In the genomic region with DNA sequence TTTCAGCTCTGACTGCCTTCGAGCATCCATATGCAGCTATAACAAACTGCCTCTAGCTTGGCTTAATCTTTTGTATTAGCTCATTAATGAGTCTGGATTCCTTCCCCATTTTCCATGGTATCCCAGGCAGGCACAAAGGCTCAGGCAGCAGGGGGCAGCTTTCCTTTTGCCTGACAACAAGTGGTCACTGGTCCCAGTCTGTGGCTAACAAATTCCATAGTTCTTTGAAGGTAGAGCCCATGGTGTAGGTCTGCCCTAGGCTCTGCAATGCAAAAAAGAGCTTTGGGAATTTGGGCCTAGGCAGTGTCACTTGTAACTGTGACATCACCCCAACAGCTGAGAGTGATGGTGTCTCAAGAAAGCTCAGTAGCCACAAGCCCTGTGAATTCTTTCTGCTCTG, we compare ENCODE assay signal across 21 cellular contexts.
DNase-seq lines count a peak whose midpoint lies in the region; ATAC-seq, FAIRE-seq and TF ChIP-seq lines count a peak whose summit lies in the region.
"Had no signal": no experiment of that assay in that cellular context is flagged by ENCODE, and none has a peak within 500 bp of the region (broad histone marks: within the 10 kb centered on the region; RNA-seq: fewer than 3 reads in every experiment).

No MANE protein-coding gene starts in this region.

- TF ChIP-seq EP300 in HepG2 (IDR thresholded peaks at IDR 0.05; ENCODE audit: low read depth in 2 of 2, low read length in 2 of 2) (no peak), HepG2 (CRISPR knock-in tag; IDR thresholded peaks at IDR 0.05; ENCODE audit: borderline replicate concordance) (no peak), H1 (IDR thresholded peaks at IDR 0.05; ENCODE audit: borderline replicate concordance in 1 of 2, low read depth in 2 of 2, low read length in 2 of 2) (no peak)

- H3K23ac ChIP-seq in H1 (ENCODE audit: insufficient read length), result no peak overlapping the region
- H3K23ac ChIP-seq in mesendoderm (ENCODE audit: low read length), result no peak overlapping the region

- no peak for TF ChIP-seq POLR2A in HepG2 (IDR thresholded peaks at IDR 0.05; ENCODE audit: insufficient read depth in 1 of 2, low read depth in 2 of 2, low read length in 2 of 2)
- TF ChIP-seq POLR2A in right lobe of liver (IDR thresholded peaks at IDR 0.05), result no peak
- no peak for TF ChIP-seq POLR2A in H1 (IDR thresholded peaks at IDR 0.05; ENCODE audit: control extremely low read depth in 1 of 2, low read depth in 2 of 2, low read length in 2 of 2)
- TF ChIP-seq POLR2A in H54 (IDR thresholded peaks at IDR 0.05; ENCODE audit: low read depth, low read length), result no peak

- WGBS in HepG2 (ENCODE audit: low lambda C conversion rate), result 100% methylated on average over 1 of the region's 1 CpG
- WGBS in right lobe of liver (ENCODE audit: insufficient coverage, low coverage, low lambda C conversion rate, missing lambda C conversion rate), result 43% methylated on average over 1 of the region's 1 CpG
- WGBS in H1 (ENCODE audit: extremely low coverage in 1 of 2, insufficient coverage in 1 of 2, insufficient read length in 1 of 2, insufficient replicate concordance in 2 of 2, low coverage in 1 of 2, low lambda C conversion rate in 2 of 2, missing lambda C conversion rate in 1 of 2), 2 experiments, result 8% methylated on average over 1 of the region's 1 CpG; no CpG with 5 or more reads in 1 of the 2 experiments
- no CpG with 5 or more reads among the region's 1 CpG for WGBS in mesendoderm (ENCODE audit: extremely low coverage, insufficient coverage, low lambda C conversion rate)

- H3K4ac ChIP-seq in H1 (replicated peaks; ENCODE audit: insufficient read length, low read depth, low read length) (no peak overlapping the region), mesendoderm (ENCODE audit: low read depth, low read length) (no peak overlapping the region)

- no peak overlapping the region for H2AK5ac ChIP-seq in H1 (ENCODE audit: low read depth, low read length)
- H2AK5ac ChIP-seq in mesendoderm (ENCODE audit: low read length), result no peak overlapping the region

- CTCF ChIA-PET in HepG2 (lab: Yijun Ruan, JAX; ENCODE audit: low intra/inter-chr PET ratio, low total read pairs), result no interaction called here
- CTCF ChIA-PET in H1 (lab: Charles Lee; ENCODE audit: partially characterized antibody), result interaction anchor here (0.9 to 1.6 kb wide), 3 partner anchors 21 to 645 kb away, joined by 3 to 6 read pairs (median 3); no protein-coding TSS in a partner anchor

- H2AFZ ChIP-seq in HepG2 (ENCODE audit: low read length), result no peak overlapping the region
- H2AFZ ChIP-seq in H1 (ENCODE audit: low read length), result no peak overlapping the region
- H2AFZ ChIP-seq: PC-9 had no signal

- H3K14ac ChIP-seq in H1 (ENCODE audit: insufficient read length), result no peak overlapping the region

- TF ChIP-seq CTCF in HepG2 (CRISPR knock-in tag; IDR thresholded peaks at IDR 0.05) (no peak), right lobe of liver (IDR thresholded peaks at IDR 0.05) (no peak), H1 (IDR thresholded peaks at IDR 0.05; ENCODE audit: control extremely low read depth in 1 of 3, insufficient read depth in 1 of 3, low read depth in 1 of 3, low read length in 3 of 3) (peak in 2 of 3 experiments; percentile 4 to 5; a peak in 2 of 4 replicates)

- H3K4me2 ChIP-seq in HepG2 (ENCODE audit: low read depth, low read length), result no peak overlapping the region
- H3K4me2 ChIP-seq in H1 (ENCODE audit: insufficient read depth in 1 of 2, low read depth in 2 of 2, low read length in 2 of 2), result peak overlapping the region in 1 of 2 experiments; percentile 6; a peak in 1 of 4 replicates
- no peak overlapping the region for H3K4me2 ChIP-seq in mesendoderm (ENCODE audit: low read length)
- H3K4me2 ChIP-seq: PC-9 had no signal

- in situ Hi-C loops in HepG2 (cut with HindIII; ENCODE audit: extremely low pct_ligation_motif_present, low pct_unique_long_range_greater_than_20kb), result no loop called here

- TF ChIP-seq RAD21 in HepG2 (CRISPR knock-in tag; IDR thresholded peaks at IDR 0.05) (no peak), H1 (IDR thresholded peaks at IDR 0.05 in 1 of 2, conservative IDR thresholded peaks at IDR 0.05 in 1 of 2; ENCODE audit: low read depth in 2 of 2, low read length in 2 of 2) (peak in 1 of 2 experiments; percentile 40; a peak in 2 of 4 replicates)

- no peak overlapping the region for H2BK5ac ChIP-seq in H1 (ENCODE audit: low read depth, low read length)
- no peak overlapping the region for H2BK5ac ChIP-seq in mesendoderm (ENCODE audit: low read length)

- H3K79me1 ChIP-seq in H1 (ENCODE audit: low read depth, low read length) (no peaks in the 10 kb centered on the region), mesendoderm (ENCODE audit: low read length) (no peaks in the 10 kb centered on the region)

- no peak overlapping the region for H3K18ac ChIP-seq in H1 (ENCODE audit: extremely low read depth, low read length)
- no peak overlapping the region for H3K18ac ChIP-seq in mesendoderm (ENCODE audit: low read length)

- no peaks in the 10 kb centered on the region for H3K27me3 ChIP-seq in HepG2 (ENCODE audit: control insufficient read depth in 1 of 2, insufficient read depth in 2 of 2, low read length in 2 of 2)
- no peaks in the 10 kb centered on the region for H3K27me3 ChIP-seq in right lobe of liver
- H3K27me3 ChIP-seq in H1 (replicated peaks in 1 of 4; ENCODE audit: control insufficient read depth in 3 of 4, extremely low read depth in 1 of 4, insufficient read depth in 3 of 4, low read length in 3 of 4), result no peaks in the 10 kb centered on the region
- no peaks in the 10 kb centered on the region for H3K27me3 ChIP-seq in mesendoderm (ENCODE audit: insufficient read depth, low read length, poor library complexity)
- H3K27me3 ChIP-seq: BE2C, SJCRH30 had no signal

- H3K9ac ChIP-seq in HepG2 (ENCODE audit: insufficient read depth, low read depth, low read length) (no peak overlapping the region), H1 (replicated peaks in 1 of 4; ENCODE audit: extremely low read depth in 1 of 4, low read depth in 3 of 4, low read length in 3 of 4) (no peak overlapping the region), mesendoderm (ENCODE audit: low read length) (no peak overlapping the region)

- H4K8ac ChIP-seq in H1 (ENCODE audit: extremely low read depth, insufficient read depth, low read length), result no peak overlapping the region
- no peak overlapping the region for H4K8ac ChIP-seq in mesendoderm (ENCODE audit: low read depth, low read length)

- intact Hi-C loops in HepG2 (cut with micrococcal nuclease; ENCODE audit: unreplicated experiment), result no loop called here
- intact Hi-C loops in right lobe of liver (cut with DNase I), result no loop called here

- no peaks in the 10 kb centered on the region for H3K4me1 ChIP-seq in HepG2 (ENCODE audit: insufficient read depth, low read length)
- no peaks in the 10 kb centered on the region for H3K4me1 ChIP-seq in right lobe of liver
- H3K4me1 ChIP-seq in H1 (replicated peaks in 1 of 4; ENCODE audit: control insufficient read depth in 3 of 4, insufficient read depth in 4 of 4, low read length in 3 of 4), result peaks cover 0 to 17% (median 4%) of the 10 kb centered on the region in 4 experiments; a peak in 5 of 7 replicates
- no peaks in the 10 kb centered on the region for H3K4me1 ChIP-seq in mesendoderm (ENCODE audit: control insufficient read depth, low read depth, low read length)
- H3K4me1 ChIP-seq: BE2C, SJCRH30 had no signal

- POLR2A ChIA-PET in HepG2 (lab: Yijun Ruan, JAX) (no interaction called here), H1 (lab: Charles Lee; ENCODE audit: partially characterized antibody) (interaction anchor here (0.8 kb wide), 1 partner anchor 240 kb away, joined by 3 read pairs; no protein-coding TSS in a partner anchor)

- H3K36me3 ChIP-seq in HepG2 (replicated peaks in 1 of 2; ENCODE audit: control insufficient read depth in 1 of 2, insufficient read depth in 2 of 2, low read length in 2 of 2) (peaks cover 5 to 44% of the 10 kb centered on the region in 2 experiments), right lobe of liver (no peaks in the 10 kb centered on the region), H1 (ENCODE audit: control insufficient read depth in 2 of 4, insufficient read depth in 4 of 4, low read length in 3 of 4) (no peaks in the 10 kb centered on the region), mesendoderm (ENCODE audit: control insufficient read depth, insufficient read depth, low read length) (no peaks in the 10 kb centered on the region)
- H3K36me3 ChIP-seq: BE2C, SJCRH30 had no signal

- H2BK15ac ChIP-seq in H1 (ENCODE audit: low read length) (no peak overlapping the region), mesendoderm (replicated peaks; ENCODE audit: low read depth) (no peak overlapping the region)

- H3K23me2 ChIP-seq in H1 (ENCODE audit: low read depth, low read length), result no peaks in the 10 kb centered on the region

- no peak overlapping the region for H4K5ac ChIP-seq in H1 (ENCODE audit: insufficient read length, low read depth, low read length)
- H4K5ac ChIP-seq in mesendoderm (ENCODE audit: low read length), result no peak overlapping the region

- DNase-seq in HepG2 (ENCODE audit: low spot score) (no peak), right lobe of liver (no peak), H1 (ENCODE audit: low read depth in 1 of 2, low spot score in 2 of 2) (peak; percentile 58 to 60), mesendoderm (peak; percentile 77), activated T-cell treated with anti-CD3 and anti-CD28 coated beads for 4 hours (no peak), NCI-H1092 treated with DMSO at 0.1 percent for 48 hours (lab: John Stamatoyannopoulos, UW) (no peak), H54 (ENCODE audit: insufficient read length, low spot score) (no peak)
- DNase-seq: 8988T; BE2C; CD4-positive, alpha-beta memory T cell; IMR-90; Karpas-422; MM.1S; NCI-H1105 treated with DMSO at 0.1 percent for 48 hours; NCI-H1930; NCI-H2171; NCI-H446; NCI-H748 treated with DMSO at 0.1 percent for 48 hours; PC-9; SJCRH30 had no signal

- H3K9me3 ChIP-seq in HepG2 (ENCODE audit: low read length) (no peaks in the 10 kb centered on the region), right lobe of liver (no peaks in the 10 kb centered on the region), H1 (ENCODE audit: insufficient read depth in 2 of 2, low read depth in 1 of 2, low read length in 1 of 2) (no peaks in the 10 kb centered on the region)
- H3K9me3 ChIP-seq: BE2C, SJCRH30 had no signal

- peaks cover 36% of the 10 kb centered on the region for H4K20me1 ChIP-seq in HepG2 (ENCODE audit: insufficient read depth, low read length)
- no peaks in the 10 kb centered on the region for H4K20me1 ChIP-seq in H1 (replicated peaks in 1 of 2; ENCODE audit: control insufficient read depth in 1 of 2, insufficient read depth in 2 of 2, low read length in 2 of 2)

- H3K56ac ChIP-seq in H1 (replicated peaks; ENCODE audit: insufficient read length, low read depth, low read length), result no peak overlapping the region
- no peak overlapping the region for H3K56ac ChIP-seq in mesendoderm (ENCODE audit: low read length)

- no peak overlapping the region for H4K91ac ChIP-seq in H1 (replicated peaks; ENCODE audit: insufficient read length, low read length)

- no peak overlapping the region for H3K27ac ChIP-seq in HepG2 (ENCODE audit: extremely low read length, insufficient read depth, low read length)
- H3K27ac ChIP-seq in right lobe of liver, result no peak overlapping the region
- H3K27ac ChIP-seq in H1 (ENCODE audit: low read depth, low read length), result no peak overlapping the region
- H3K27ac ChIP-seq in mesendoderm (ENCODE audit: low read depth, low read length), result no peak overlapping the region
- H3K27ac ChIP-seq: PC-9, SJCRH30 had no signal

- peak; percentile 44 for ATAC-seq in HepG2
- ATAC-seq in right lobe of liver, result no peak
- no peak for ATAC-seq in GM19035 (IDR thresholded peaks at IDR 0.05; ENCODE audit: unreplicated experiment)

- BruUV-seq in HepG2 (replicated peaks; lab: Mats Ljungman, UMichigan), result no TSS peak

- H3K4me3 ChIP-seq in HepG2 (replicated peaks in 1 of 3; ENCODE audit: insufficient read depth in 1 of 3, low read depth in 2 of 3, low read length in 3 of 3) (no peak overlapping the region), right lobe of liver (no peak overlapping the region), H1 (ENCODE audit: extremely low read depth in 1 of 4, insufficient read depth in 2 of 4, low read depth in 3 of 4, low read length in 4 of 4) (no peak overlapping the region), mesendoderm (ENCODE audit: low read length) (no peak overlapping the region)
- H3K4me3 ChIP-seq: PC-9, SJCRH30 had no signal

- no peak overlapping the region for H2BK12ac ChIP-seq in H1 (ENCODE audit: low read depth, low read length)

- no peak overlapping the region for H2BK120ac ChIP-seq in H1 (replicated peaks; ENCODE audit: low read depth, low read length)
- H2BK120ac ChIP-seq in mesendoderm (ENCODE audit: low read depth, low read length), result no peak overlapping the region

- peaks cover 2% of the 10 kb centered on the region for H3K79me2 ChIP-seq in HepG2 (ENCODE audit: insufficient read depth, low read length)
- H3K79me2 ChIP-seq in H1 (ENCODE audit: control insufficient read depth in 1 of 2, insufficient read depth in 2 of 2, low read length in 2 of 2), result no peaks in the 10 kb centered on the region
- H3K79me2 ChIP-seq in mesendoderm (ENCODE audit: control insufficient read depth, insufficient read depth, low read length), result no peaks in the 10 kb centered on the region

- FAIRE-seq in HepG2 (lab: Jason Lieb, UNC), result no peak
- FAIRE-seq in H1 (lab: Jason Lieb, UNC), result peak; percentile 90
- no peak for FAIRE-seq in H54 (lab: Jason Lieb, UNC)

- H2BK20ac ChIP-seq in H1 (ENCODE audit: low read length), result no peak overlapping the region

Comparison
In these comparisons a context has a peak if more than half of its experiments do, and no peak if none do; other contexts are left out.
1. DNase-seq: peak in H1 (2 of 2) and mesendoderm (single experiment); none in HepG2 (single experiment), right lobe of liver (0 of 3), activated T-cell treated with anti-CD3 and anti-CD28 coated beads for 4 hours (single experiment), NCI-H1092 treated with DMSO at 0.1 percent for 48 hours (single experiment) and H54 (single experiment).
2. CTCF ChIP-seq: peak in H1 (2 of 3); none in HepG2 (single experiment) and right lobe of liver (0 of 4).